Comparison of ENCODE assay signal across 21 cellular contexts in genomic region chr5:76524101-76524835, GRCh38.
DNase-seq lines count a peak whose midpoint lies in the region; FAIRE-seq and TF ChIP-seq lines count a peak whose summit lies in the region.
"Had no signal": no experiment of that assay in that cellular context is flagged by ENCODE, and none has a peak within 500 bp of the region (broad histone marks: within the 10 kb centered on the region; RNA-seq: fewer than 3 reads in every experiment).

No MANE protein-coding gene starts in this region.

- TF ChIP-seq CTCF in Caco-2 (IDR thresholded peaks at IDR 0.05; ENCODE audit: insufficient read depth in 1 of 2, low read depth in 1 of 2, low read length in 1 of 2, severe bottlenecking in 1 of 2, unreplicated experiment in 1 of 2) (no peak), Loucy (conservative IDR thresholded peaks at IDR 0.05; ENCODE audit: low read length) (no peak), H1 (IDR thresholded peaks at IDR 0.05; ENCODE audit: control extremely low read depth in 1 of 3, insufficient read depth in 1 of 3, low read depth in 1 of 3, low read length in 3 of 3) (no peak)

- POLR2A ChIA-PET in Caco-2 (lab: Charles Lee) (no interaction called here), H1 (lab: Charles Lee; ENCODE audit: partially characterized antibody) (interaction anchor here (0.6 to 1.3 kb wide), 3 partner anchors 20 to 121 kb away, joined by 3 to 4 read pairs (median 4); no protein-coding TSS in a partner anchor)
- POLR2A ChIA-PET in CD4-positive, alpha-beta memory T cell (lab: Charles Lee; ENCODE audit: partially characterized antibody) = interaction anchor here (0.8 to 1.7 kb wide), 3 partner anchors 8 to 23 kb away, joined by 3 to 5 read pairs (median 3); no protein-coding TSS in a partner anchor

- no TSS peak for BruUV-seq in Caco-2 (replicated peaks; lab: Mats Ljungman, UMichigan)

- TF ChIP-seq EP300 in H1 (IDR thresholded peaks at IDR 0.05; ENCODE audit: borderline replicate concordance in 1 of 2, low read depth in 2 of 2, low read length in 2 of 2) = no peak

- H3K4ac ChIP-seq in H1 (replicated peaks; ENCODE audit: insufficient read length, low read depth, low read length) (no peak overlapping the region), mesendoderm (ENCODE audit: low read depth, low read length) (no peak overlapping the region)

- peak overlapping the region; percentile 75 for H2BK20ac ChIP-seq in H1 (ENCODE audit: low read length)

- no peaks in the 10 kb centered on the region for H3K36me3 ChIP-seq in Caco-2 (ENCODE audit: control insufficient read depth, insufficient read depth, low read length)
- H3K36me3 ChIP-seq in Loucy (ENCODE audit: insufficient read depth, low read length) = no peaks in the 10 kb centered on the region
- H3K36me3 ChIP-seq in H1 (ENCODE audit: control insufficient read depth in 2 of 4, insufficient read depth in 4 of 4, low read length in 3 of 4) = no peaks in the 10 kb centered on the region
- no peaks in the 10 kb centered on the region for H3K36me3 ChIP-seq in mesendoderm (ENCODE audit: control insufficient read depth, insufficient read depth, low read length)
- H3K36me3 ChIP-seq in CD4-positive, alpha-beta memory T cell (ENCODE audit: insufficient read depth, low read length) = no peaks in the 10 kb centered on the region
- H3K36me3 ChIP-seq in MG63 = no peaks in the 10 kb centered on the region
- H3K36me3 ChIP-seq: prostate gland, thyroid gland had no signal

- H3K56ac ChIP-seq in H1 (replicated peaks; ENCODE audit: insufficient read length, low read depth, low read length) (no peak overlapping the region), mesendoderm (ENCODE audit: low read length) (no peak overlapping the region)

- H3K14ac ChIP-seq in H1 (ENCODE audit: insufficient read length) = no peak overlapping the region

- WGBS in H1 (ENCODE audit: extremely low coverage in 1 of 2, insufficient coverage in 1 of 2, insufficient read length in 1 of 2, insufficient replicate concordance in 2 of 2, low coverage in 1 of 2, low lambda C conversion rate in 2 of 2, missing lambda C conversion rate in 1 of 2), 2 experiments = 23% methylated on average over 3 of the region's 3 CpGs; no CpG with 5 or more reads in 1 of the 2 experiments
- WGBS in mesendoderm (ENCODE audit: extremely low coverage, insufficient coverage, low lambda C conversion rate) = no CpG with 5 or more reads among the region's 3 CpGs

- no peak for TF ChIP-seq POLR2A in H1 (IDR thresholded peaks at IDR 0.05; ENCODE audit: control extremely low read depth in 1 of 2, low read depth in 2 of 2, low read length in 2 of 2)

- H3K9me3 Mint-ChIP-seq in Caco-2 (ENCODE audit: unreplicated experiment) = no peaks in the 10 kb centered on the region
- peaks cover 0 to 3% (median 0%) of the 10 kb centered on the region in 8 donors for H3K9me3 Mint-ChIP-seq in CD4-positive, alpha-beta memory T cell
- H3K9me3 Mint-ChIP-seq: activated CD4-positive, alpha-beta memory T cell treated with anti-CD3 and anti-CD28 coated beads for 36 hours; stimulated activated naive CD8-positive, alpha-beta T cell treated with anti-CD3 and anti-CD28 coated beads, Interleukin-15, amount 100 ng/mL, for 72 hours had no signal

- H3K4me1 ChIP-seq in Caco-2 (peaks cover 87% of the 10 kb centered on the region), Loucy (ENCODE audit: insufficient read depth, low read length, poor library complexity, severe bottlenecking) (peaks cover 64% of the 10 kb centered on the region), H1 (replicated peaks in 1 of 4; ENCODE audit: control insufficient read depth in 3 of 4, insufficient read depth in 4 of 4, low read length in 3 of 4) (peaks cover 0 to 17% (median 14%) of the 10 kb centered on the region in 4 experiments; a peak in 5 of 7 replicates), mesendoderm (ENCODE audit: control insufficient read depth, low read depth, low read length) (peaks cover 5% of the 10 kb centered on the region)
- H3K4me1 ChIP-seq in CD4-positive, alpha-beta memory T cell (ENCODE audit: insufficient read depth, low read length) = peaks cover 86% of the 10 kb centered on the region
- H3K4me1 ChIP-seq: prostate gland had no signal

- peak; percentile 86 for FAIRE-seq in H1 (lab: Jason Lieb, UNC)
- FAIRE-seq: islet of Langerhans had no signal

- no peaks in the 10 kb centered on the region for H3K27me3 ChIP-seq in Caco-2 (replicated peaks; ENCODE audit: control insufficient read depth, insufficient read depth, low read length)
- no peaks in the 10 kb centered on the region for H3K27me3 ChIP-seq in Loucy (ENCODE audit: insufficient read depth, low read length, poor library complexity, severe bottlenecking)
- H3K27me3 ChIP-seq in H1 (replicated peaks in 1 of 4; ENCODE audit: control insufficient read depth in 3 of 4, extremely low read depth in 1 of 4, insufficient read depth in 3 of 4, low read length in 3 of 4) = no peaks in the 10 kb centered on the region
- no peaks in the 10 kb centered on the region for H3K27me3 ChIP-seq in mesendoderm (ENCODE audit: insufficient read depth, low read length, poor library complexity)
- no peaks in the 10 kb centered on the region for H3K27me3 ChIP-seq in CD4-positive, alpha-beta memory T cell (ENCODE audit: insufficient read depth, low read length)
- H3K27me3 ChIP-seq in MG63 = no peaks in the 10 kb centered on the region
- H3K27me3 ChIP-seq: dorsolateral prefrontal cortex, thyroid gland had no signal

- peaks cover 82% of the 10 kb centered on the region for H3K79me2 ChIP-seq in Loucy (ENCODE audit: insufficient read depth, low read length)
- peaks cover 0 to 23% of the 10 kb centered on the region in 2 experiments; a peak in 3 of 4 replicates for H3K79me2 ChIP-seq in H1 (ENCODE audit: control insufficient read depth in 1 of 2, insufficient read depth in 2 of 2, low read length in 2 of 2)
- H3K79me2 ChIP-seq in mesendoderm (ENCODE audit: control insufficient read depth, insufficient read depth, low read length) = no peaks in the 10 kb centered on the region

- H3K79me1 ChIP-seq in H1 (ENCODE audit: low read depth, low read length) = no peaks in the 10 kb centered on the region
- no peaks in the 10 kb centered on the region for H3K79me1 ChIP-seq in mesendoderm (ENCODE audit: low read length)

- H3K4me3 ChIP-seq in Caco-2 (ENCODE audit: low read depth, low read length) = no peak overlapping the region
- no peak overlapping the region for H3K4me3 ChIP-seq in Loucy (ENCODE audit: low read length, poor library complexity, severe bottlenecking)
- peak overlapping the region in 1 of 4 experiments; percentile 40; a peak in 2 of 8 replicates for H3K4me3 ChIP-seq in H1 (ENCODE audit: extremely low read depth in 1 of 4, insufficient read depth in 2 of 4, low read depth in 3 of 4, low read length in 4 of 4)
- no peak overlapping the region for H3K4me3 ChIP-seq in mesendoderm (ENCODE audit: low read length)
- H3K4me3 ChIP-seq in CD4-positive, alpha-beta memory T cell (ENCODE audit: low read length in 2 of 2) = no peak overlapping the region
- no peak overlapping the region for H3K4me3 ChIP-seq in MG63
- H3K4me3 ChIP-seq: dorsolateral prefrontal cortex, prostate gland, thyroid gland had no signal

- H2BK15ac ChIP-seq in H1 (ENCODE audit: low read length) (no peak overlapping the region), mesendoderm (replicated peaks; ENCODE audit: low read depth) (no peak overlapping the region)

- no peaks in the 10 kb centered on the region for H3K9me2 ChIP-seq in Loucy (replicated peaks; ENCODE audit: low read depth, low read length)

- H3K27me3 Mint-ChIP-seq in Caco-2 (ENCODE audit: insufficient read depth, unreplicated experiment) = no peaks in the 10 kb centered on the region
- no peaks in the 10 kb centered on the region for H3K27me3 Mint-ChIP-seq in CD4-positive, alpha-beta memory T cell
- H3K27me3 Mint-ChIP-seq: activated CD4-positive, alpha-beta memory T cell treated with anti-CD3 and anti-CD28 coated beads for 36 hours; stimulated activated naive CD8-positive, alpha-beta T cell treated with anti-CD3 and anti-CD28 coated beads, Interleukin-15, amount 100 ng/mL, for 72 hours had no signal

- H3K23me2 ChIP-seq in H1 (ENCODE audit: low read depth, low read length) = 0 out of 2 replicates have a peak, but pooled peaks cover 2% of the 10 kb centered on the region

- H3K9me3 ChIP-seq in Caco-2 (no peaks in the 10 kb centered on the region), Loucy (ENCODE audit: insufficient read depth, low read depth, low read length) (no peaks in the 10 kb centered on the region), H1 (ENCODE audit: insufficient read depth in 2 of 2, low read depth in 1 of 2, low read length in 1 of 2) (no peaks in the 10 kb centered on the region), MG63 (no peaks in the 10 kb centered on the region)
- H3K9me3 ChIP-seq in CD4-positive, alpha-beta memory T cell (ENCODE audit: control insufficient read depth in 1 of 2, low read length in 2 of 2) = no peaks in the 10 kb centered on the region
- H3K9me3 ChIP-seq: prostate gland, thyroid gland had no signal

- H2BK12ac ChIP-seq in H1 (ENCODE audit: low read depth, low read length) = peak overlapping the region; percentile 89; the same call in 1 of the 2 replicates

- H2BK5ac ChIP-seq in H1 (ENCODE audit: low read depth, low read length) = peak overlapping the region; percentile 85; the same call in 1 of the 2 replicates
- H2BK5ac ChIP-seq in mesendoderm (ENCODE audit: low read length) = no peak overlapping the region

- no peak overlapping the region for H3K4me3 Mint-ChIP-seq in Caco-2 (ENCODE audit: unreplicated experiment)
- peak overlapping the region in 1 of 8 donors; percentile 14 for H3K4me3 Mint-ChIP-seq in CD4-positive, alpha-beta memory T cell
- H3K4me3 Mint-ChIP-seq: activated CD4-positive, alpha-beta memory T cell treated with anti-CD3 and anti-CD28 coated beads for 36 hours; stimulated activated naive CD8-positive, alpha-beta T cell treated with anti-CD3 and anti-CD28 coated beads, Interleukin-15, amount 100 ng/mL, for 72 hours had no signal

- peak overlapping the region; percentile 88; the same call in 1 of the 2 replicates for H3K18ac ChIP-seq in H1 (ENCODE audit: extremely low read depth, low read length)
- H3K18ac ChIP-seq in mesendoderm (ENCODE audit: low read length) = peak overlapping the region; percentile 68

- H3F3A ChIP-seq in Loucy (ENCODE audit: low read depth) = no peaks in the 10 kb centered on the region; the same call in 1 of the 2 replicates

- TF ChIP-seq RAD21 in H1 (IDR thresholded peaks at IDR 0.05 in 1 of 2, conservative IDR thresholded peaks at IDR 0.05 in 1 of 2; ENCODE audit: low read depth in 2 of 2, low read length in 2 of 2) = no peak

- H3K4me1 Mint-ChIP-seq in Caco-2 (ENCODE audit: low read depth, unreplicated experiment) = peaks cover 41% of the 10 kb centered on the region
- peaks cover 69 to 94% (median 81%) of the 10 kb centered on the region in 4 donors for H3K4me1 Mint-ChIP-seq in CD4-positive, alpha-beta memory T cell

- H2AFZ ChIP-seq in Loucy (ENCODE audit: low read length) (no peak overlapping the region), H1 (ENCODE audit: low read length) (no peak overlapping the region)

- H2BK120ac ChIP-seq in H1 (replicated peaks; ENCODE audit: low read depth, low read length) (peak overlapping the region; percentile 70), mesendoderm (ENCODE audit: low read depth, low read length) (no peak overlapping the region)

- H3K9ac ChIP-seq in Loucy (ENCODE audit: low read depth, low read length, poor library complexity, severe bottlenecking) = no peak overlapping the region
- no peak overlapping the region; a peak in 1 of 7 replicates for H3K9ac ChIP-seq in H1 (replicated peaks in 1 of 4; ENCODE audit: extremely low read depth in 1 of 4, low read depth in 3 of 4, low read length in 3 of 4)
- no peak overlapping the region for H3K9ac ChIP-seq in mesendoderm (ENCODE audit: low read length)

- H3K27ac ChIP-seq in H1 (ENCODE audit: low read depth, low read length) = no peak overlapping the region; the same call in 1 of the 2 replicates
- no peak overlapping the region for H3K27ac ChIP-seq in mesendoderm (ENCODE audit: low read depth, low read length)
- no peak overlapping the region for H3K27ac ChIP-seq in CD4-positive, alpha-beta memory T cell (ENCODE audit: low read depth, low read length)
- H3K27ac ChIP-seq: dorsolateral prefrontal cortex, prostate gland, thyroid gland had no signal

- H4K20me1 ChIP-seq in Loucy (ENCODE audit: insufficient read depth, low read length, poor library complexity, severe bottlenecking) = no peaks in the 10 kb centered on the region
- H4K20me1 ChIP-seq in H1 (replicated peaks in 1 of 2; ENCODE audit: control insufficient read depth in 1 of 2, insufficient read depth in 2 of 2, low read length in 2 of 2) = no peaks in the 10 kb centered on the region

- no peak for DNase-seq in Caco-2
- no peak for DNase-seq in H1 (ENCODE audit: low read depth in 1 of 2, low spot score in 2 of 2)
- no peak for DNase-seq in mesendoderm
- DNase-seq in CD4-positive, alpha-beta memory T cell = no peak
- no peak for DNase-seq in midbrain (lab: John Stamatoyannopoulos, UW)
- no peak for DNase-seq in MG63
- DNase-seq: activated CD4-positive, alpha-beta memory T cell treated with anti-CD3 and anti-CD28 coated beads for 36 hours; activated CD4-positive, CD25-positive, alpha-beta regulatory T cell; activated gamma-delta T cell; amygdala; dorsolateral prefrontal cortex; left ventricle myocardium superior; NCI-H1417 treated with DMSO at 0.1 percent for 48 hours; NCI-H2107; NCI-H446; stimulated activated naive CD8-positive, alpha-beta T cell treated with anti-CD3 and anti-CD28 coated beads, Interleukin-15, amount 100 ng/mL, for 72 hours; T-helper 9 cell; thyroid gland had no signal

- H3K4me2 ChIP-seq in Loucy (ENCODE audit: low read depth, low read length, poor library complexity, severe bottlenecking) = peak overlapping the region; percentile 8
- peak overlapping the region; percentile 50 to 61 for H3K4me2 ChIP-seq in H1 (ENCODE audit: insufficient read depth in 1 of 2, low read depth in 2 of 2, low read length in 2 of 2)
- H3K4me2 ChIP-seq in mesendoderm (ENCODE audit: low read length) = no peak overlapping the region

- H4K5ac ChIP-seq in H1 (ENCODE audit: insufficient read length, low read depth, low read length) (no peak overlapping the region), mesendoderm (ENCODE audit: low read length) (no peak overlapping the region)

- peak overlapping the region; percentile 86 for H4K91ac ChIP-seq in H1 (replicated peaks; ENCODE audit: insufficient read length, low read length)

- 0 out of 2 replicates have a peak overlapping the region, but pooled peaks have one; percentile 93 for H2AK5ac ChIP-seq in H1 (ENCODE audit: low read depth, low read length)
- no peak overlapping the region for H2AK5ac ChIP-seq in mesendoderm (ENCODE audit: low read length)

- H3K23ac ChIP-seq in H1 (ENCODE audit: insufficient read length) (no peak overlapping the region), mesendoderm (ENCODE audit: low read length) (no peak overlapping the region)

- CTCF ChIA-PET in Caco-2 (lab: Charles Lee) (no interaction called here), H1 (lab: Charles Lee; ENCODE audit: partially characterized antibody) (interaction anchor here (0.6 to 1.2 kb wide), 3 partner anchors 81 to 866 kb away, joined by 3 to 4 read pairs (median 4); no protein-coding TSS in a partner anchor)
- CTCF ChIA-PET in CD4-positive, alpha-beta memory T cell (lab: Charles Lee; ENCODE audit: partially characterized antibody) = interaction anchor here (1.4 to 1.8 kb wide), 3 partner anchors 8 to 19 kb away, joined by 3 to 5 read pairs (median 4); no protein-coding TSS in a partner anchor

- H4K8ac ChIP-seq in H1 (ENCODE audit: extremely low read depth, insufficient read depth, low read length) = no peak overlapping the region
- H4K8ac ChIP-seq in mesendoderm (ENCODE audit: low read depth, low read length) = no peak overlapping the region

- H3K27ac Mint-ChIP-seq in Caco-2 (ENCODE audit: unreplicated experiment) = peak overlapping the region; percentile 42
- H3K27ac Mint-ChIP-seq in CD4-positive, alpha-beta memory T cell = peak overlapping the region in 2 of 7 donors; percentile 58 to 82
- H3K27ac Mint-ChIP-seq: activated CD4-positive, alpha-beta memory T cell treated with anti-CD3 and anti-CD28 coated beads for 36 hours had no signal

- intact Hi-C loops in Caco-2 (cut with micrococcal nuclease; ENCODE audit: unreplicated experiment) = loop anchor here (5.0 kb wide), 1 partner anchor 122 kb away; the partner anchor contains the start of gene IQGAP2
- intact Hi-C loops in CD4-positive, alpha-beta memory T cell (cut with micrococcal nuclease) = loop anchor here (5.0 kb wide), 1 partner anchor 42 kb away; no protein-coding TSS in a partner anchor

- peaks cover 25% of the 10 kb centered on the region for H3K36me3 Mint-ChIP-seq in Caco-2 (ENCODE audit: insufficient read depth, unreplicated experiment)
- H3K36me3 Mint-ChIP-seq in CD4-positive, alpha-beta memory T cell = peaks cover 0 to under 1% of the 10 kb centered on the region in 2 donors
- H3K36me3 Mint-ChIP-seq: activated CD4-positive, alpha-beta memory T cell treated with anti-CD3 and anti-CD28 coated beads for 36 hours had no signal
